ENCODE assay signal across 15 cellular contexts in genomic region chr6:43184268-43184985, GRCh38. TPM values are rescaled to one million over a fixed set of nuclear protein-coding genes. Genes with fewer than 3 reads are reported as not detected.
DNase-seq lines count a peak whose midpoint lies in the region; ATAC-seq, FAIRE-seq and TF ChIP-seq lines count a peak whose summit lies in the region.
"Had no signal": no experiment of that assay in that cellular context is flagged by ENCODE, and none has a peak within 500 bp of the region (broad histone marks: within the 10 kb centered on the region; RNA-seq: fewer than 3 reads in every experiment).

No MANE protein-coding gene starts in this region.

- H2AFZ ChIP-seq in HepG2 (ENCODE audit: low read length): no peak overlapping the region
- H2AFZ ChIP-seq: GM23338 had no signal

- H3K27ac ChIP-seq in HepG2 (ENCODE audit: extremely low read length, insufficient read depth, low read length): no peak overlapping the region
- no peak overlapping the region for H3K27ac ChIP-seq in right lobe of liver
- H3K27ac ChIP-seq in thymus (ENCODE audit: low read depth): peak overlapping the region; percentile 46
- H3K27ac ChIP-seq: ovary, thoracic aorta, WERI-Rb-1 had no signal

- no peak for DNase-seq in HepG2 (ENCODE audit: low spot score)
- DNase-seq in right lobe of liver: no peak
- DNase-seq in activated naive CD8-positive, alpha-beta T cell treated with anti-CD3 and anti-CD28 coated beads, Interleukin-2, amount 10 ng/mL, durations not matched to agents 7 days and 5 days: no peak
- no peak for DNase-seq in mesothelial cell of epicardium (ENCODE audit: low spot score in 2 of 2, unreplicated experiment in 2 of 2)
- no peak for DNase-seq in RPMI8226
- no peak for DNase-seq in NCI-H1105 treated with DMSO at 0.1 percent for 48 hours (lab: John Stamatoyannopoulos, UW)
- no peak for DNase-seq in NCI-H187 (lab: John Stamatoyannopoulos, UW)
- DNase-seq: NCI-H1417 treated with DMSO at 0.1 percent for 48 hours, NCI-H510A, ovary, WERI-Rb-1 had no signal

- no peak overlapping the region for H3K4me2 ChIP-seq in HepG2 (ENCODE audit: low read depth, low read length)
- H3K4me2 ChIP-seq: GM23338 had no signal

- POLR2A ChIA-PET in HepG2 (lab: Yijun Ruan, JAX): no interaction called here
- POLR2A ChIA-PET in activated naive CD8-positive, alpha-beta T cell treated with anti-CD3 and anti-CD28 coated beads, Interleukin-2, amount 10 ng/mL, durations not matched to agents 7 days and 5 days (lab: Charles Lee): interaction anchor here (0.9 to 1.5 kb wide), 3 partner anchors 10 to 131 kb away, joined by 3 to 5 read pairs (median 3); partner anchors contain the start of gene CUL7

- no peak overlapping the region for H3K9ac ChIP-seq in HepG2 (ENCODE audit: insufficient read depth, low read depth, low read length)

- WGBS in HepG2 (ENCODE audit: low lambda C conversion rate): 92% methylated on average over 21 of the region's 21 CpGs
- WGBS in right lobe of liver (ENCODE audit: insufficient coverage, low coverage, low lambda C conversion rate, missing lambda C conversion rate): 77% methylated on average over 6 of the region's 21 CpGs
- WGBS in thymus: 98% methylated on average over 21 of the region's 21 CpGs

- TF ChIP-seq CTCF in HepG2 (CRISPR knock-in tag; IDR thresholded peaks at IDR 0.05) (no peak), right lobe of liver (IDR thresholded peaks at IDR 0.05) (no peak), mesothelial cell of epicardium (IDR thresholded peaks at IDR 0.05; ENCODE audit: unreplicated experiment) (no peak)

- ATAC-seq in HepG2: no peak
- no peak for ATAC-seq in right lobe of liver
- no peak for ATAC-seq in activated naive CD8-positive, alpha-beta T cell treated with anti-CD3 and anti-CD28 coated beads, Interleukin-2, amount 10 ng/mL, durations not matched to agents 7 days and 5 days (ENCODE audit: low read depth)
- ATAC-seq: GM23338 had no signal

- H3K4me3 Mint-ChIP-seq in activated naive CD8-positive, alpha-beta T cell treated with anti-CD3 and anti-CD28 coated beads, Interleukin-2, amount 10 ng/mL, durations not matched to agents 7 days and 5 days: peak overlapping the region; percentile 52
- peak overlapping the region; percentile 13 for H3K4me3 Mint-ChIP-seq in mesothelial cell of epicardium

- H3K9me3 ChIP-seq in HepG2 (ENCODE audit: low read length): no peaks in the 10 kb centered on the region
- H3K9me3 ChIP-seq in right lobe of liver: no peaks in the 10 kb centered on the region
- no peaks in the 10 kb centered on the region for H3K9me3 ChIP-seq in thymus (ENCODE audit: control insufficient read depth)
- H3K9me3 ChIP-seq: ovary, thoracic aorta had no signal

- in situ Hi-C loops in HepG2 (cut with HindIII; ENCODE audit: extremely low pct_ligation_motif_present, low pct_unique_long_range_greater_than_20kb): no loop called here

- TF ChIP-seq POLR2A in HepG2 (IDR thresholded peaks at IDR 0.05; ENCODE audit: insufficient read depth in 1 of 2, low read depth in 2 of 2, low read length in 2 of 2) (no peak), right lobe of liver (IDR thresholded peaks at IDR 0.05) (no peak)

- H3K9me3 Mint-ChIP-seq in activated naive CD8-positive, alpha-beta T cell treated with anti-CD3 and anti-CD28 coated beads, Interleukin-2, amount 10 ng/mL, durations not matched to agents 7 days and 5 days: no peaks in the 10 kb centered on the region
- H3K9me3 Mint-ChIP-seq in mesothelial cell of epicardium: no peaks in the 10 kb centered on the region
- H3K9me3 Mint-ChIP-seq: GM23338 had no signal

- no TSS peak for BruUV-seq in HepG2 (replicated peaks; lab: Mats Ljungman, UMichigan)

- no peak for TF ChIP-seq RAD21 in HepG2 (CRISPR knock-in tag; IDR thresholded peaks at IDR 0.05)

- no peak for TF ChIP-seq EP300 in HepG2 (IDR thresholded peaks at IDR 0.05; ENCODE audit: low read depth in 2 of 2, low read length in 2 of 2)
- no peak for TF ChIP-seq EP300 in HepG2 (CRISPR knock-in tag; IDR thresholded peaks at IDR 0.05; ENCODE audit: borderline replicate concordance)

- no peaks in the 10 kb centered on the region for H3K27me3 Mint-ChIP-seq in activated naive CD8-positive, alpha-beta T cell treated with anti-CD3 and anti-CD28 coated beads, Interleukin-2, amount 10 ng/mL, durations not matched to agents 7 days and 5 days
- H3K27me3 Mint-ChIP-seq in mesothelial cell of epicardium (ENCODE audit: low read depth): no peaks in the 10 kb centered on the region

- H3K4me3 ChIP-seq in HepG2 (replicated peaks in 1 of 3; ENCODE audit: insufficient read depth in 1 of 3, low read depth in 2 of 3, low read length in 3 of 3): no peak overlapping the region
- no peak overlapping the region for H3K4me3 ChIP-seq in right lobe of liver
- H3K4me3 ChIP-seq in thymus (ENCODE audit: low read length): no peak overlapping the region
- H3K4me3 ChIP-seq: GM23338, ovary, thoracic aorta had no signal

- no peak for FAIRE-seq in HepG2 (lab: Jason Lieb, UNC)

- peaks cover 23% of the 10 kb centered on the region for H3K36me3 Mint-ChIP-seq in activated naive CD8-positive, alpha-beta T cell treated with anti-CD3 and anti-CD28 coated beads, Interleukin-2, amount 10 ng/mL, durations not matched to agents 7 days and 5 days
- H3K36me3 Mint-ChIP-seq in mesothelial cell of epicardium: peaks cover 21% of the 10 kb centered on the region

- H4K20me1 ChIP-seq in HepG2 (ENCODE audit: insufficient read depth, low read length): no peaks in the 10 kb centered on the region

- intact Hi-C loops in HepG2 (cut with micrococcal nuclease; ENCODE audit: unreplicated experiment): no loop called here
- intact Hi-C loops in right lobe of liver (cut with DNase I): no loop called here

- CTCF ChIA-PET in HepG2 (lab: Yijun Ruan, JAX; ENCODE audit: low intra/inter-chr PET ratio, low total read pairs): no interaction called here

- H3K27me3 ChIP-seq in HepG2 (ENCODE audit: control insufficient read depth in 1 of 2, insufficient read depth in 2 of 2, low read length in 2 of 2): no peaks in the 10 kb centered on the region; a peak in 1 of 5 replicates
- no peaks in the 10 kb centered on the region for H3K27me3 ChIP-seq in right lobe of liver
- H3K27me3 ChIP-seq in thymus (ENCODE audit: control insufficient read depth, insufficient read depth): no peaks in the 10 kb centered on the region
- H3K27me3 ChIP-seq: ovary had no signal

- H3K4me1 ChIP-seq in HepG2 (ENCODE audit: insufficient read depth, low read length) (peaks cover 23% of the 10 kb centered on the region), right lobe of liver (peaks cover 0 to 15% (median 0%) of the 10 kb centered on the region in 4 donors), thymus (ENCODE audit: control insufficient read depth, insufficient read depth, low read length) (peaks cover 30% of the 10 kb centered on the region)

- peak overlapping the region; percentile 60 for H3K27ac Mint-ChIP-seq in activated naive CD8-positive, alpha-beta T cell treated with anti-CD3 and anti-CD28 coated beads, Interleukin-2, amount 10 ng/mL, durations not matched to agents 7 days and 5 days
- peak overlapping the region; percentile 47 for H3K27ac Mint-ChIP-seq in mesothelial cell of epicardium
- H3K27ac Mint-ChIP-seq: GM23338 had no signal

- peaks cover 35% of the 10 kb centered on the region for H3K4me1 Mint-ChIP-seq in activated naive CD8-positive, alpha-beta T cell treated with anti-CD3 and anti-CD28 coated beads, Interleukin-2, amount 10 ng/mL, durations not matched to agents 7 days and 5 days
- H3K4me1 Mint-ChIP-seq in mesothelial cell of epicardium: peaks cover 27% of the 10 kb centered on the region

- H3K79me2 ChIP-seq in HepG2 (ENCODE audit: insufficient read depth, low read length): no peaks in the 10 kb centered on the region

- peaks cover 7 to 9% of the 10 kb centered on the region in 2 experiments for H3K36me3 ChIP-seq in HepG2 (replicated peaks in 1 of 2; ENCODE audit: control insufficient read depth in 1 of 2, insufficient read depth in 2 of 2, low read length in 2 of 2)
- H3K36me3 ChIP-seq in right lobe of liver: peaks cover 0 to 24% (median 1%) of the 10 kb centered on the region in 4 donors
- H3K36me3 ChIP-seq in thymus (ENCODE audit: control insufficient read depth, insufficient read depth): peaks cover 37% of the 10 kb centered on the region
- H3K36me3 ChIP-seq: ovary had no signal

RNA-seq across cellular contexts. Expression of gene CUL9, which starts 2.4 kb away (rescaled TPM):
- 10.5 and 11.4 TPM in 2 replicates for total RNA-seq in HepG2 (2016; rRNA removed; fragmentation: Illumina TruSeq; extraction: Trizol)
- 2.5 and 3.7 TPM in 2 replicates for total RNA-seq in HepG2 (2016; cell fraction: cytosol; rRNA removed; fragmentation: Illumina TruSeq; extraction: Trizol; ENCODE audit: low read depth)
- total RNA-seq in HepG2 (2016; cell fraction: insoluble cytoplasmic fraction; rRNA removed; fragmentation: Illumina TruSeq; extraction: Trizol): 8.8 and 14.5 TPM in 2 replicates
- total RNA-seq in HepG2 (2016; cell fraction: membrane; rRNA removed; fragmentation: Illumina TruSeq; extraction: Trizol): 3.3 and 4.2 TPM in 2 replicates
- 18.4 and 18.7 TPM in 2 replicates for total RNA-seq in HepG2 (2016; cell fraction: nucleus; rRNA removed; fragmentation: Illumina TruSeq; extraction: Trizol)
- 13.7 and 15.3 TPM in 2 replicates for polyA plus RNA-seq in HepG2 (2011; rRNA removed)
- polyA plus RNA-seq in HepG2 (2011; cell fraction: cytosol; rRNA removed): 4.9 and 5.0 TPM in 2 replicates
- polyA plus RNA-seq in HepG2 (2011; cell fraction: nucleus; rRNA removed): 123 and 139 TPM in 2 replicates
- polyA plus RNA-seq in HepG2 (2012): 9.9 and 12.7 TPM in 2 replicates
- polyA plus RNA-seq in HepG2 (2016; cell fraction: cytosol; fragmentation: Illumina TruSeq; extraction: Trizol; ENCODE audit: low read depth): 1.2 and 1.5 TPM in 2 replicates
- 6.8 and 7.5 TPM in 2 replicates for polyA plus RNA-seq in HepG2 (2016; cell fraction: insoluble cytoplasmic fraction; fragmentation: Illumina TruSeq; extraction: Trizol; ENCODE audit: low read depth)
- 1.9 and 2.7 TPM in 2 replicates for polyA plus RNA-seq in HepG2 (2016; cell fraction: membrane; fragmentation: Illumina TruSeq; extraction: Trizol; ENCODE audit: low read depth)
- 44.2 and 47.7 TPM in 2 replicates for polyA plus RNA-seq in HepG2 (2016; cell fraction: nucleus; fragmentation: Illumina TruSeq; extraction: Trizol; ENCODE audit: insufficient read depth, low read depth)
- 19.3 and 22.3 TPM in 2 replicates for polyA minus RNA-seq in HepG2 (2011; rRNA and poly(A)+ RNA removed; ENCODE audit: low replicate concordance)
- 4.7 and 5.5 TPM in 2 replicates for polyA minus RNA-seq in HepG2 (2011; cell fraction: cytosol; rRNA and poly(A)+ RNA removed)
- 30.8 and 32.9 TPM in 2 replicates for polyA minus RNA-seq in HepG2 (2011; cell fraction: nucleus; rRNA and poly(A)+ RNA removed)
- total RNA-seq in right lobe of liver: 10 to 100 TPM; 14.4 to 17.7 (median 15.2) TPM
- 10 to 100 TPM; 75.1 to 80.8 TPM for total RNA-seq in activated naive CD8-positive, alpha-beta T cell treated with anti-CD3 and anti-CD28 coated beads, Interleukin-2, amount 10 ng/mL, durations not matched to agents 7 days and 5 days
- total RNA-seq in mesothelial cell of epicardium: 65.5 to 72.1 TPM (median 71.6 TPM) in 3 replicates
- polyA plus RNA-seq in thymus: 119 TPM

RNA-seq across cellular contexts. Expression of gene SRF, which starts 13.4 kb away (rescaled TPM):
- total RNA-seq in HepG2 (2016; rRNA removed; fragmentation: Illumina TruSeq; extraction: Trizol) (21.0 and 25.5 TPM in 2 replicates), right lobe of liver (10 to 100 TPM in 4 of 6 experiments, 1 to 10 TPM in 2; 4.9 to 17.0 (median 11.3) TPM), mesothelial cell of epicardium (52.0 to 52.8 TPM (median 52.2 TPM) in 3 replicates)
- total RNA-seq in HepG2 (2016; cell fraction: cytosol; rRNA removed; fragmentation: Illumina TruSeq; extraction: Trizol; ENCODE audit: low read depth): 4.5 and 4.8 TPM in 2 replicates
- total RNA-seq in HepG2 (2016; cell fraction: insoluble cytoplasmic fraction; rRNA removed; fragmentation: Illumina TruSeq; extraction: Trizol): 19.0 and 26.0 TPM in 2 replicates
- 20.6 and 21.0 TPM in 2 replicates for total RNA-seq in HepG2 (2016; cell fraction: membrane; rRNA removed; fragmentation: Illumina TruSeq; extraction: Trizol)
- 15.5 and 17.7 TPM in 2 replicates for total RNA-seq in HepG2 (2016; cell fraction: nucleus; rRNA removed; fragmentation: Illumina TruSeq; extraction: Trizol)
- polyA plus RNA-seq in HepG2 (2011; rRNA removed) (44.1 and 45.7 TPM in 2 replicates), thymus (25.5 TPM)
- 30.8 and 42.8 TPM in 2 replicates for polyA plus RNA-seq in HepG2 (2011; cell fraction: cytosol; rRNA removed)
- 50.7 and 72.8 TPM in 2 replicates for polyA plus RNA-seq in HepG2 (2011; cell fraction: nucleus; rRNA removed)
- 18.6 and 23.1 TPM in 2 replicates for polyA plus RNA-seq in HepG2 (2012)
- polyA plus RNA-seq in HepG2 (2016; cell fraction: cytosol; fragmentation: Illumina TruSeq; extraction: Trizol; ENCODE audit: low read depth): 5.2 and 5.4 TPM in 2 replicates
- 26.4 and 31.7 TPM in 2 replicates for polyA plus RNA-seq in HepG2 (2016; cell fraction: insoluble cytoplasmic fraction; fragmentation: Illumina TruSeq; extraction: Trizol; ENCODE audit: low read depth)
- 19.0 and 19.4 TPM in 2 replicates for polyA plus RNA-seq in HepG2 (2016; cell fraction: membrane; fragmentation: Illumina TruSeq; extraction: Trizol; ENCODE audit: low read depth)
- 33.8 and 35.3 TPM in 2 replicates for polyA plus RNA-seq in HepG2 (2016; cell fraction: nucleus; fragmentation: Illumina TruSeq; extraction: Trizol; ENCODE audit: insufficient read depth, low read depth)
- polyA minus RNA-seq in HepG2 (2011; rRNA and poly(A)+ RNA removed; ENCODE audit: low replicate concordance): 59.4 and 75.9 TPM in 2 replicates
- polyA minus RNA-seq in HepG2 (2011; cell fraction: cytosol; rRNA and poly(A)+ RNA removed): 19.9 and 20.3 TPM in 2 replicates
- 20.2 and 21.3 TPM in 2 replicates for polyA minus RNA-seq in HepG2 (2011; cell fraction: nucleus; rRNA and poly(A)+ RNA removed)
- total RNA-seq in activated naive CD8-positive, alpha-beta T cell treated with anti-CD3 and anti-CD28 coated beads, Interleukin-2, amount 10 ng/mL, durations not matched to agents 7 days and 5 days: 10 to 100 TPM; 34.4 to 36.0 TPM

RNA-seq across cellular contexts. Expression of gene DNPH1, which starts 44.9 kb away (rescaled TPM):
- total RNA-seq in HepG2 (2016; rRNA removed; fragmentation: Illumina TruSeq; extraction: Trizol): 75.0 and 75.1 TPM in 2 replicates
- total RNA-seq in HepG2 (2016; cell fraction: cytosol; rRNA removed; fragmentation: Illumina TruSeq; extraction: Trizol; ENCODE audit: low read depth): 50.9 and 56.3 TPM in 2 replicates
- total RNA-seq in HepG2 (2016; cell fraction: insoluble cytoplasmic fraction; rRNA removed; fragmentation: Illumina TruSeq; extraction: Trizol): 75.1 and 81.5 TPM in 2 replicates
- total RNA-seq in HepG2 (2016; cell fraction: membrane; rRNA removed; fragmentation: Illumina TruSeq; extraction: Trizol): 52.3 and 60.5 TPM in 2 replicates
- 31.4 and 33.7 TPM in 2 replicates for total RNA-seq in HepG2 (2016; cell fraction: nucleus; rRNA removed; fragmentation: Illumina TruSeq; extraction: Trizol)
- polyA plus RNA-seq in HepG2 (2011; rRNA removed): 56.5 and 65.8 TPM in 2 replicates
- polyA plus RNA-seq in HepG2 (2011; cell fraction: cytosol; rRNA removed): 106 and 143 TPM in 2 replicates
- 62.4 and 67.4 TPM in 2 replicates for polyA plus RNA-seq in HepG2 (2011; cell fraction: nucleus; rRNA removed)
- 43.1 and 47.9 TPM in 2 replicates for polyA plus RNA-seq in HepG2 (2012)
- 62.6 and 68.8 TPM in 2 replicates for polyA plus RNA-seq in HepG2 (2016; cell fraction: cytosol; fragmentation: Illumina TruSeq; extraction: Trizol; ENCODE audit: low read depth)
- polyA plus RNA-seq in HepG2 (2016; cell fraction: insoluble cytoplasmic fraction; fragmentation: Illumina TruSeq; extraction: Trizol; ENCODE audit: low read depth): 76.7 and 82.8 TPM in 2 replicates
- 47.1 and 47.7 TPM in 2 replicates for polyA plus RNA-seq in HepG2 (2016; cell fraction: membrane; fragmentation: Illumina TruSeq; extraction: Trizol; ENCODE audit: low read depth)
- polyA plus RNA-seq in HepG2 (2016; cell fraction: nucleus; fragmentation: Illumina TruSeq; extraction: Trizol; ENCODE audit: insufficient read depth, low read depth): 66.2 and 72.5 TPM in 2 replicates
- 38.8 and 62.4 TPM in 2 replicates for polyA minus RNA-seq in HepG2 (2011; rRNA and poly(A)+ RNA removed; ENCODE audit: low replicate concordance)
- polyA minus RNA-seq in HepG2 (2011; cell fraction: cytosol; rRNA and poly(A)+ RNA removed): 10.5 and 15.4 TPM in 2 replicates
- 15.3 and 16.7 TPM in 2 replicates for polyA minus RNA-seq in HepG2 (2011; cell fraction: nucleus; rRNA and poly(A)+ RNA removed)
- total RNA-seq in right lobe of liver: 100 to 1,000 TPM in 2 of 6 experiments, 10 to 100 TPM in 4; 50.7 to 107 (median 62.4) TPM
- 10 to 100 TPM; 42.2 to 43.7 TPM for total RNA-seq in activated naive CD8-positive, alpha-beta T cell treated with anti-CD3 and anti-CD28 coated beads, Interleukin-2, amount 10 ng/mL, durations not matched to agents 7 days and 5 days
- total RNA-seq in mesothelial cell of epicardium: 49.0 to 52.3 TPM (median 49.4 TPM) in 3 replicates
- 46.7 TPM for polyA plus RNA-seq in thymus

RNA-seq across cellular contexts. Expression of gene TTBK1, which starts 58.9 kb away (rescaled TPM):
- total RNA-seq in HepG2 (2016; rRNA removed; fragmentation: Illumina TruSeq; extraction: Trizol) (0.10 and 0.33 TPM in 2 replicates), right lobe of liver (1 to 10 TPM in 2 of 6 experiments, under 1 TPM in 4; 0.83 to 1.6 (median 0.87) TPM), mesothelial cell of epicardium (0.29 to 0.34 TPM (median 0.29 TPM) in 3 replicates)
- total RNA-seq in HepG2 (2016; cell fraction: cytosol; rRNA removed; fragmentation: Illumina TruSeq; extraction: Trizol; ENCODE audit: low read depth): 0.18 and 0.20 TPM in 2 replicates
- 0.13 and 0.32 TPM in 2 replicates for total RNA-seq in HepG2 (2016; cell fraction: insoluble cytoplasmic fraction; rRNA removed; fragmentation: Illumina TruSeq; extraction: Trizol)
- 0.25 and 0.28 TPM in 2 replicates for total RNA-seq in HepG2 (2016; cell fraction: membrane; rRNA removed; fragmentation: Illumina TruSeq; extraction: Trizol)
- 0.47 TPM in 2 replicates for total RNA-seq in HepG2 (2016; cell fraction: nucleus; rRNA removed; fragmentation: Illumina TruSeq; extraction: Trizol)
- polyA plus RNA-seq in HepG2 (2011; rRNA removed) (0.24 and 0.50 TPM in 2 replicates), thymus (0.09 TPM)
- polyA plus RNA-seq in HepG2 (2011; cell fraction: cytosol; rRNA removed): 0.09 and 0.10 TPM in 2 replicates
- 1.4 and 2.2 TPM in 2 replicates for polyA plus RNA-seq in HepG2 (2011; cell fraction: nucleus; rRNA removed)
- 0.53 and 0.62 TPM in 2 replicates for polyA plus RNA-seq in HepG2 (2012)
- polyA plus RNA-seq in HepG2 (2016; cell fraction: cytosol; fragmentation: Illumina TruSeq; extraction: Trizol; ENCODE audit: low read depth): not detected in 2 replicates
- polyA plus RNA-seq in HepG2 (2016; cell fraction: insoluble cytoplasmic fraction; fragmentation: Illumina TruSeq; extraction: Trizol; ENCODE audit: low read depth): 0.19 TPM in 2 replicates
- 0.06 and 0.07 TPM in 2 replicates for polyA plus RNA-seq in HepG2 (2016; cell fraction: membrane; fragmentation: Illumina TruSeq; extraction: Trizol; ENCODE audit: low read depth)
- polyA plus RNA-seq in HepG2 (2016; cell fraction: nucleus; fragmentation: Illumina TruSeq; extraction: Trizol; ENCODE audit: insufficient read depth, low read depth): 0.84 and 0.86 TPM in 2 replicates
- polyA minus RNA-seq in HepG2 (2011; rRNA and poly(A)+ RNA removed; ENCODE audit: low replicate concordance): 1.2 TPM in 1 of 2 replicates, not detected in the other
- polyA minus RNA-seq in HepG2 (2011; cell fraction: cytosol; rRNA and poly(A)+ RNA removed): 0.18 and 0.49 TPM in 2 replicates
- polyA minus RNA-seq in HepG2 (2011; cell fraction: nucleus; rRNA and poly(A)+ RNA removed): 1.4 and 1.7 TPM in 2 replicates
- not detected for total RNA-seq in activated naive CD8-positive, alpha-beta T cell treated with anti-CD3 and anti-CD28 coated beads, Interleukin-2, amount 10 ng/mL, durations not matched to agents 7 days and 5 days
- total RNA-seq: SK-MEL-5, thoracic aorta had no signal
